Comparison of ENCODE assay signal across 8 cellular contexts in the genomic region with DNA sequence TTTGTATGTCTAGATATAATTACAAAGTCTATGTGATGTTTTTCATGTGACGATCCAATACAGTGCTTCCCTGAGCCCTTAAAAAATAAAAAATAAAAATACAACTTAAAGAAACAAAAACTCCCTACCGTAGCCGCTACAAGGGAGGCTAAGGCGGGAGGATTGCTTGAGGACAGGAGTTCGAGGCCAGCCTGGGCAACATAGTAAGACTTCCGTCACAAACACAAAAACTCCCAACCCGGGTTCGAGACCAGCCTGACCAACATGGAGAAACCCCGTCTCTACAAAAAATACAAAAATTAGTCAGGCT. TPM values are rescaled to one million over a fixed set of nuclear protein-coding genes. Genes with fewer than 3 reads are reported as not detected.
DNase-seq lines count a peak whose midpoint lies in the region; ATAC-seq and TF ChIP-seq lines count a peak whose summit lies in the region.

No MANE protein-coding gene starts in this region.

- no peak for DNase-seq in SK-N-SH
- no peak for DNase-seq in activated T-cell treated with anti-CD3 and anti-CD28 coated beads, Interleukin-2, amount 50 U/mL, for 72 hours
- peak; percentile 36 for DNase-seq in stimulated activated naive CD8-positive, alpha-beta T cell treated with anti-CD3 and anti-CD28 coated beads, Interleukin-15, Interleukin-2, amounts not matched to agents 100 U/mL and 50 U/mL, for 24 hours

- TF ChIP-seq RAD21 in SK-N-SH (IDR thresholded peaks at IDR 0.05; ENCODE audit: low read length) = no peak

- 50% methylated on average over 9 of the region's 9 CpGs for WGBS in SK-N-SH (ENCODE audit: low lambda C conversion rate)

- H3K9me3 ChIP-seq in SK-N-SH (no peaks in the 10 kb centered on the region), iPS-20b (ENCODE audit: insufficient read depth, low read depth, low read length) (no peaks in the 10 kb centered on the region)

- H3K36me3 Mint-ChIP-seq in activated T-cell treated with anti-CD3 and anti-CD28 coated beads, Interleukin-2, amount 50 U/mL, for 72 hours (ENCODE audit: insufficient read depth in 2 of 2) = peaks cover 0 to 7% of the 10 kb centered on the region in 2 donors

- peaks cover 27% of the 10 kb centered on the region for H3K4me1 Mint-ChIP-seq in activated T-cell treated with anti-CD3 and anti-CD28 coated beads, Interleukin-2, amount 50 U/mL, for 72 hours (ENCODE audit: low read depth)

- H3K4me3 ChIP-seq in SK-N-SH (ENCODE audit: low read depth in 2 of 2, low read length in 1 of 2) (peak overlapping the region; percentile 75 to 94), iPS-20b (ENCODE audit: low read length) (peak overlapping the region; percentile 93)

- H3K4me2 ChIP-seq in SK-N-SH = peak overlapping the region; percentile 73

- H3K79me2 ChIP-seq in SK-N-SH (ENCODE audit: insufficient read depth) = peaks cover 23% of the 10 kb centered on the region; the same call in 1 of the 2 replicates

- no peaks in the 10 kb centered on the region for H4K20me1 ChIP-seq in SK-N-SH (ENCODE audit: insufficient read depth)

- no peaks in the 10 kb centered on the region for H3K27me3 ChIP-seq in SK-N-SH (ENCODE audit: insufficient read depth)
- H3K27me3 ChIP-seq in iPS-20b (ENCODE audit: insufficient read depth, low read length) = peaks cover 12% of the 10 kb centered on the region

- no peak for ATAC-seq in SK-N-SH treated with all-trans-retinoic acid at 6 μM for 48 hours
- ATAC-seq in activated T-cell treated with anti-CD3 and anti-CD28 coated beads, Interleukin-2, amount 50 U/mL, for 72 hours (replicated peaks in 1 of 2) = no peak
- ATAC-seq in stimulated activated naive CD8-positive, alpha-beta T cell treated with anti-CD3 and anti-CD28 coated beads, Interleukin-15, Interleukin-2, amounts not matched to agents 100 U/mL and 50 U/mL, for 24 hours = no peak
- no peak for ATAC-seq in GM21786 (IDR thresholded peaks at IDR 0.05; ENCODE audit: unreplicated experiment)
- no peak for ATAC-seq in HG03095 (IDR thresholded peaks at IDR 0.05; ENCODE audit: unreplicated experiment)
- no peak for ATAC-seq in HG02759 (IDR thresholded peaks at IDR 0.05; ENCODE audit: unreplicated experiment)

- H3K9me3 Mint-ChIP-seq in activated T-cell treated with anti-CD3 and anti-CD28 coated beads, Interleukin-2, amount 50 U/mL, for 72 hours = no peaks in the 10 kb centered on the region

- H3K9ac ChIP-seq in SK-N-SH (peak overlapping the region; percentile 62), iPS-20b (ENCODE audit: low read depth, low read length) (peak overlapping the region; percentile 86; the same call in 1 of the 2 replicates)

- peak overlapping the region; percentile 88 to 90 for H3K4me3 Mint-ChIP-seq in activated T-cell treated with anti-CD3 and anti-CD28 coated beads, Interleukin-2, amount 50 U/mL, for 72 hours

- peaks cover 14% of the 10 kb centered on the region for H3F3A ChIP-seq in SK-N-SH (replicated peaks; ENCODE audit: insufficient read depth)

- H3K4me1 ChIP-seq in SK-N-SH (ENCODE audit: control insufficient read depth in 1 of 2, insufficient read depth in 2 of 2, low read depth in 1 of 2, low read length in 1 of 2) (peaks cover 5 to 18% of the 10 kb centered on the region in 2 experiments; a peak in 2 of 4 replicates), iPS-20b (ENCODE audit: insufficient read depth, low read length) (no peaks in the 10 kb centered on the region)

- CTCF ChIA-PET in SK-N-SH (lab: Yijun Ruan, JAX) = interaction anchor here (1.1 to 1.7 kb wide), 4 partner anchors 12 to 29 kb away, joined by 3 to 5 read pairs (median 4); no protein-coding TSS in a partner anchor

- POLR2A ChIA-PET in SK-N-SH (lab: Yijun Ruan, JAX) = no interaction called here

- TF ChIP-seq EP300 in SK-N-SH (IDR thresholded peaks at IDR 0.05; ENCODE audit: borderline replicate concordance in 1 of 2, low read depth in 1 of 2, low read length in 1 of 2) = no peak

- H3K27ac Mint-ChIP-seq in activated T-cell treated with anti-CD3 and anti-CD28 coated beads, Interleukin-2, amount 50 U/mL, for 72 hours = peak overlapping the region; percentile 5

- TF ChIP-seq CTCF in SK-N-SH (IDR thresholded peaks at IDR 0.05) = no peak

- peaks cover 0 to 10% of the 10 kb centered on the region in 2 experiments for H3K36me3 ChIP-seq in SK-N-SH (replicated peaks in 1 of 2; ENCODE audit: control insufficient read depth in 1 of 2, insufficient read depth in 2 of 2, low read length in 1 of 2)
- no peaks in the 10 kb centered on the region for H3K36me3 ChIP-seq in iPS-20b (ENCODE audit: insufficient read depth, low read depth, low read length)

- no peaks in the 10 kb centered on the region for H3K9me2 ChIP-seq in SK-N-SH

- H2AFZ ChIP-seq in SK-N-SH (ENCODE audit: low read depth) = peak overlapping the region; percentile 93

- H3K27ac ChIP-seq in SK-N-SH (ENCODE audit: low read depth in 2 of 2, low read length in 1 of 2) (peak overlapping the region in 1 of 2 experiments; percentile 42; a peak in 2 of 4 replicates), iPS-20b (ENCODE audit: low read length) (no peak overlapping the region)

- H3K27me3 Mint-ChIP-seq in activated T-cell treated with anti-CD3 and anti-CD28 coated beads, Interleukin-2, amount 50 U/mL, for 72 hours (ENCODE audit: low read depth) = no peaks in the 10 kb centered on the region

TF ChIP-seq in SK-N-SH, 30 proteins besides CTCF, POLR2A, EP300 and RAD21:
- TF ChIP-seq RFX5 (IDR thresholded peaks at IDR 0.05; ENCODE audit: low read length) (no peak), EZH2phosphoT487 (IDR thresholded peaks at IDR 0.05; ENCODE audit: borderline replicate concordance, low read depth) (no peak), TAF1 (IDR thresholded peaks at IDR 0.05; ENCODE audit: borderline replicate concordance, low read depth, low read length) (no peak), MEF2A (IDR thresholded peaks at IDR 0.05; ENCODE audit: borderline replicate concordance, low read depth) (no peak), SMC3 (IDR thresholded peaks at IDR 0.05; ENCODE audit: low read depth, low read length) (no peak), NRF1 (IDR thresholded peaks at IDR 0.05; ENCODE audit: low read depth, low read length) (no peak), FOSL2 (IDR thresholded peaks at IDR 0.05; ENCODE audit: borderline replicate concordance, low read depth) (no peak), MXI1 (IDR thresholded peaks at IDR 0.05; ENCODE audit: low read depth, low read length) (no peak), RXRA (IDR thresholded peaks at IDR 0.05; ENCODE audit: borderline replicate concordance, low read depth) (no peak)
- TF ChIP-seq, protein P1, sequence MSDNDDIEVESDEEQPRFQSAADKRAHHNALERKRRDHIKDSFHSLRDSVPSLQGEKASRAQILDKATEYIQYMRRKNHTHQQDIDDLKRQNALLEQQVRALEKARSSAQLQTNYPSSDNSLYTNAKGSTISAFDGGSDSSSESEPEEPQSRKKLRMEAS (IDR thresholded peaks at IDR 0.05; ENCODE audit: low read depth) = no peak
- TF ChIP-seq, protein P2, sequence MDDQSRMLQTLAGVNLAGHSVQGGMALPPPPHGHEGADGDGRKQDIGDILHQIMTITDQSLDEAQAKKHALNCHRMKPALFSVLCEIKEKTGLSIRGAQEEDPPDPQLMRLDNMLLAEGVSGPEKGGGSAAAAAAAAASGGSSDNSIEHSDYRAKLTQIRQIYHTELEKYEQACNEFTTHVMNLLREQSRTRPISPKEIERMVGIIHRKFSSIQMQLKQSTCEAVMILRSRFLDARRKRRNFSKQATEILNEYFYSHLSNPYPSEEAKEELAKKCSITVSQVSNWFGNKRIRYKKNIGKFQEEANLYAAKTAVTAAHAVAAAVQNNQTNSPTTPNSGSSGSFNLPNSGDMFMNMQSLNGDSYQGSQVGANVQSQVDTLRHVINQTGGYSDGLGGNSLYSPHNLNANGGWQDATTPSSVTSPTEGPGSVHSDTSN (IDR thresholded peaks at IDR 0.05) = no peak

TF ChIP-seq in SK-N-SH treated with all-trans-retinoic acid at 6 μM for 48 hours, 23 proteins besides CTCF, POLR2A, EP300 and RAD21 (continues in another document):
- no peak for TF ChIP-seq SNAI2 (CRISPR knock-in tag; IDR thresholded peaks at IDR 0.05)
- TF ChIP-seq PPARA (CRISPR knock-in tag; IDR thresholded peaks at IDR 0.05; ENCODE audit: borderline replicate concordance) = no peak
- TF ChIP-seq, protein P3, sequence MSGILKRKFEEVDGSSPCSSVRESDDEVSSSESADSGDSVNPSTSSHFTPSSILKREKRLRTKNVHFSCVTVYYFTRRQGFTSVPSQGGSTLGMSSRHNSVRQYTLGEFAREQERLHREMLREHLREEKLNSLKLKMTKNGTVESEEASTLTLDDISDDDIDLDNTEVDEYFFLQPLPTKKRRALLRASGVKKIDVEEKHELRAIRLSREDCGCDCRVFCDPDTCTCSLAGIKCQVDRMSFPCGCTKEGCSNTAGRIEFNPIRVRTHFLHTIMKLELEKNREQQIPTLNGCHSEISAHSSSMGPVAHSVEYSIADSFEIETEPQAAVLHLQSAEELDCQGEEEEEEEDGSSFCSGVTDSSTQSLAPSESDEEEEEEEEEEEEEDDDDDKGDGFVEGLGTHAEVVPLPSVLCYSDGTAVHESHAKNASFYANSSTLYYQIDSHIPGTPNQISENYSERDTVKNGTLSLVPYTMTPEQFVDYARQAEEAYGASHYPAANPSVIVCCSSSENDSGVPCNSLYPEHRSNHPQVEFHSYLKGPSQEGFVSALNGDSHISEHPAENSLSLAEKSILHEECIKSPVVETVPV (CRISPR knock-in tag; IDR thresholded peaks at IDR 0.05) = no peak
- no peak for TF ChIP-seq ZFP3 (CRISPR knock-in tag; IDR thresholded peaks at IDR 0.05)
- no peak for TF ChIP-seq ZNF565 (CRISPR knock-in tag; conservative IDR thresholded peaks at IDR 0.05; ENCODE audit: low read depth)

RNA-seq across cellular contexts. Expression of a gene that starts 0.7 kb away (rescaled TPM):
- 25.5 and 26.7 TPM in 2 replicates for polyA plus RNA-seq in SK-N-SH (2012; rRNA removed)
- 31.7 and 39.2 TPM in 2 replicates for polyA plus RNA-seq in SK-N-SH (2012; cell fraction: cytosol; rRNA removed)
- 3.9 and 5.2 TPM in 2 replicates for polyA plus RNA-seq in SK-N-SH (2012; cell fraction: nucleus; rRNA removed)
- 100 to 1,000 TPM in 1 of 2 donors, 10 to 100 TPM in 1; 92.0 to 121 TPM for total RNA-seq in activated T-cell treated with anti-CD3 and anti-CD28 coated beads, Interleukin-2, amount 50 U/mL, for 72 hours

RNA-seq across cellular contexts. Expression of a gene that starts 45.0 kb away (rescaled TPM):
- 145 and 292 TPM in 2 replicates for polyA plus RNA-seq in SK-N-SH (2012; rRNA removed)
- 206 and 275 TPM in 2 replicates for polyA plus RNA-seq in SK-N-SH (2012; cell fraction: cytosol; rRNA removed)
- polyA plus RNA-seq in SK-N-SH (2012; cell fraction: nucleus; rRNA removed) = 41.0 and 57.4 TPM in 2 replicates
- total RNA-seq in activated T-cell treated with anti-CD3 and anti-CD28 coated beads, Interleukin-2, amount 50 U/mL, for 72 hours = 10 to 100 TPM; 86.7 to 92.2 TPM
